8 cellular contexts compared by ENCODE assay signal in genomic region chr7:74479961-74480829, GRCh38. TPM values are rescaled to one million over a fixed set of nuclear protein-coding genes. Genes with fewer than 3 reads are reported as not detected.
DNase-seq lines count a peak whose midpoint lies in the region; ATAC-seq and TF ChIP-seq lines count a peak whose summit lies in the region.

No MANE protein-coding gene starts in this region.

- DNase-seq in Peyer's patch, result peak in 2 of 3 donors; percentile 76 to 82
- peak; percentile 59 to 76 for DNase-seq in mesothelial cell of epicardium (ENCODE audit: low spot score in 2 of 2, unreplicated experiment in 2 of 2)
- DNase-seq in upper lobe of left lung, result peak; percentile 89 to 91
- DNase-seq in SKM-1 treated with dmso at 0.1 percent for 144 hours (lab: John Stamatoyannopoulos, UW; ENCODE audit: unreplicated experiment), result no peak

- H3K4me3 ChIP-seq in Peyer's patch, result peak overlapping the region; percentile 22 to 50 (median 33)
- H3K4me3 ChIP-seq in upper lobe of left lung, result peak overlapping the region; percentile 25 to 50 (median 40)

- H3K4me1 Mint-ChIP-seq in mesothelial cell of epicardium, result peaks cover 76% of the 10 kb centered on the region

- H3K36me3 Mint-ChIP-seq in mesothelial cell of epicardium, result peaks cover 2% of the 10 kb centered on the region

- ATAC-seq in esophagus mucosa (peak; percentile 54), upper lobe of left lung (ENCODE audit: low FRiP score in 2 of 2) (peak; percentile 34 to 67), GM21619 (IDR thresholded peaks at IDR 0.05; ENCODE audit: unreplicated experiment) (no peak), HG03039 (IDR thresholded peaks at IDR 0.05; ENCODE audit: unreplicated experiment) (no peak)

- 9 to 21% methylated on average over 15 to 38 of the region's 40 CpGs for WGBS in upper lobe of left lung, 2 donors

- no peaks in the 10 kb centered on the region for H3K27me3 Mint-ChIP-seq in mesothelial cell of epicardium (ENCODE audit: low read depth)

- H3K27ac Mint-ChIP-seq in mesothelial cell of epicardium, result peak overlapping the region; percentile 95

- no peak for TF ChIP-seq CTCF in Peyer's patch (IDR thresholded peaks at IDR 0.05)
- TF ChIP-seq CTCF in mesothelial cell of epicardium (IDR thresholded peaks at IDR 0.05; ENCODE audit: unreplicated experiment), result no peak
- TF ChIP-seq CTCF in upper lobe of left lung (IDR thresholded peaks at IDR 0.05), result peak in 1 of 6 experiments; percentile 9

- H3K4me1 ChIP-seq in ES-I3 (ENCODE audit: insufficient read depth, low read length) (peaks cover 32% of the 10 kb centered on the region), Peyer's patch (peaks cover 0 to 50% (median 7%) of the 10 kb centered on the region in 4 donors), upper lobe of left lung (peaks cover 65 to 83% (median 78%) of the 10 kb centered on the region in 4 donors)

- H3K27ac ChIP-seq in Peyer's patch, result peak overlapping the region; percentile 60 to 86 (median 78)
- H3K27ac ChIP-seq in upper lobe of left lung, result peak overlapping the region; percentile 94 to 98 (median 96)

- no peaks in the 10 kb centered on the region for H3K27me3 ChIP-seq in Peyer's patch
- H3K27me3 ChIP-seq in upper lobe of left lung, result no peaks in the 10 kb centered on the region

- peak in 1 of 4 donors; percentile 52 for TF ChIP-seq EP300 in upper lobe of left lung (IDR thresholded peaks at IDR 0.05)

- no peaks in the 10 kb centered on the region for H3K9me3 Mint-ChIP-seq in mesothelial cell of epicardium

- peak; percentile 4 to 7 for TF ChIP-seq POLR2A in Peyer's patch (IDR thresholded peaks at IDR 0.05)
- TF ChIP-seq POLR2A in upper lobe of left lung (IDR thresholded peaks at IDR 0.05), result peak in 3 of 4 donors; percentile 29 to 70 (median 56)

- H3K36me3 ChIP-seq in ES-I3 (ENCODE audit: insufficient read depth, low read length), result no peaks in the 10 kb centered on the region
- H3K36me3 ChIP-seq in Peyer's patch, result no peaks in the 10 kb centered on the region
- H3K36me3 ChIP-seq in upper lobe of left lung, result no peaks in the 10 kb centered on the region

- peak overlapping the region; percentile 9; the same call in 1 of the 2 replicates for H3K9ac ChIP-seq in ES-I3 (ENCODE audit: low read depth, low read length)

- H3K9me3 ChIP-seq in ES-I3 (ENCODE audit: control insufficient read depth, insufficient read depth, low read length), result no peaks in the 10 kb centered on the region
- H3K9me3 ChIP-seq in Peyer's patch, result no peaks in the 10 kb centered on the region
- H3K9me3 ChIP-seq in upper lobe of left lung, result no peaks in the 10 kb centered on the region

- peak overlapping the region; percentile 45 for H3K4me3 Mint-ChIP-seq in mesothelial cell of epicardium

RNA-seq across cellular contexts. Expression of gene GTF2IRD1, which starts 26.5 kb away (rescaled TPM):
- total RNA-seq in Peyer's patch, result 10 to 100 TPM in 3 of 4 donors, 1 to 10 TPM in 1; 2.8 to 27.1 (median 17.1) TPM
- total RNA-seq in esophagus mucosa, result 49.1 TPM
- total RNA-seq in mesothelial cell of epicardium, result 73.3 to 84.0 TPM (median 80.8 TPM) in 3 replicates
- 10 to 100 TPM; 16.4 to 41.9 (median 28.1) TPM for total RNA-seq in upper lobe of left lung

Comparison
In these comparisons a context has a peak if more than half of its experiments do, and no peak if none do; other contexts are left out.
1. ATAC-seq: peak in esophagus mucosa (single experiment) and upper lobe of left lung (2 of 2); none in GM21619 (single experiment) and HG03039 (single experiment).